In the genomic region with DNA sequence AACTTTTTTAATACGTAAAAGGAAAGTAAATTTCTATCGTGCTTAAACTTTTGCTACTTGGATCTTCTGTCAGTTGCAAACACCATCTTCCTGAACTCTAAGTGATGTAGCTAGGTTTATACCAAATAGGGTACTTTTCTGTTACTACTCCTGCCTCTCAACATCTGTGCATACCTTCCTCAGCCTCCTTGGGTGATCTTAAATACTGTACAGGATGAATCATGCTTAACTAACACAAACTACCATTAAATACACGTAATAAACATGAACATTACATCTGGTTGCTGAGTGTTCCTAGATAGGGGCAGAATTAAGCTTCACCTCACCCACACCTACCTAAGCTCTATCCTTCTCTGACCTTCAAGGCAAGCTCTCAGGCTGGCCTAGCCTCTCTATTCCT, we compare ENCODE assay signal across 18 cellular contexts.
DNase-seq lines count a peak whose midpoint lies in the region; ATAC-seq and TF ChIP-seq lines count a peak whose summit lies in the region.
"Had no signal": no experiment of that assay in that cellular context is flagged by ENCODE, and none has a peak within 500 bp of the region (broad histone marks: within the 10 kb centered on the region; RNA-seq: fewer than 3 reads in every experiment).

No MANE protein-coding gene starts in this region.

- DNase-seq in AG04449 (ENCODE audit: low read depth, low spot score) (peak; percentile 38), GM23248 (peak; percentile 28), SJSA1 (ENCODE audit: low read depth in 1 of 2, low spot score in 2 of 2) (peak in 1 of 2 experiments; percentile 61), fibroblast of peridontal ligament (ENCODE audit: extremely low read depth) (peak; percentile 33), cerebellar nuclear complex (lab: John Stamatoyannopoulos, UW) (no peak), amygdala (lab: John Stamatoyannopoulos, UW) (no peak)
- DNase-seq in activated naive CD4-positive, alpha-beta T cell treated with anti-CD3 and anti-CD28 coated beads for 36 hours, result no peak
- DNase-seq: 8988T, COR-L47, DMS153, MG63, NCI-H1092, NCI-H146, NCI-H2081, NCI-H510A, NCI-H774, PC-9 had no signal

- H3K27me3 Mint-ChIP-seq in activated naive CD4-positive, alpha-beta T cell treated with anti-CD3 and anti-CD28 coated beads for 36 hours (ENCODE audit: low read depth), result peaks cover 3% of the 10 kb centered on the region

- ATAC-seq in esophagus mucosa, result no peak

- no peaks in the 10 kb centered on the region for H3K9me2 ChIP-seq in GM23248 (ENCODE audit: insufficient read depth)

- no peak overlapping the region for H3K4me2 ChIP-seq in GM23248 (ENCODE audit: unreplicated experiment)
- H3K4me2 ChIP-seq: PC-9 had no signal

- no peaks in the 10 kb centered on the region for H3K36me3 ChIP-seq in GM23248 (ENCODE audit: low read depth)
- H3K36me3 ChIP-seq in SJSA1, result no peaks in the 10 kb centered on the region
- H3K36me3 ChIP-seq: MG63 had no signal

- no peaks in the 10 kb centered on the region for H3K79me2 ChIP-seq in GM23248 (ENCODE audit: insufficient read depth)

- WGBS in GM23248 (ENCODE audit: low coverage in 1 of 2, low lambda C conversion rate in 2 of 2, missing lambda C conversion rate in 2 of 2), 2 experiments, result 85 to 86% methylated on average over 3 of the region's 3 CpGs

- POLR2A ChIA-PET in AG04449 (lab: Yijun Ruan, JAX), result interaction anchor here (1.0 kb wide), 1 partner anchor 116 kb away, joined by 3 read pairs; no protein-coding TSS in a partner anchor

- H3K4me1 ChIP-seq in GM23248 (ENCODE audit: insufficient read depth) (no peaks in the 10 kb centered on the region), SJSA1 (replicated peaks) (peaks cover 18% of the 10 kb centered on the region)

- H2AFZ ChIP-seq in GM23248, result no peak overlapping the region
- H2AFZ ChIP-seq: PC-9 had no signal

- H3K27ac ChIP-seq in GM23248 (no peak overlapping the region), SJSA1 (peak overlapping the region; percentile 35)
- H3K27ac ChIP-seq: PC-9 had no signal

- H3K36me3 Mint-ChIP-seq in activated naive CD4-positive, alpha-beta T cell treated with anti-CD3 and anti-CD28 coated beads for 36 hours (ENCODE audit: low read depth), result no peaks in the 10 kb centered on the region

- peaks cover 3% of the 10 kb centered on the region for H3K9me3 Mint-ChIP-seq in activated naive CD4-positive, alpha-beta T cell treated with anti-CD3 and anti-CD28 coated beads for 36 hours

- H4K20me1 ChIP-seq in GM23248 (ENCODE audit: insufficient read depth), result no peaks in the 10 kb centered on the region

- H3K27me3 ChIP-seq in GM23248 (replicated peaks; ENCODE audit: insufficient read depth) (no peaks in the 10 kb centered on the region), SJSA1 (replicated peaks) (no peaks in the 10 kb centered on the region)
- H3K27me3 ChIP-seq: MG63 had no signal

- no peak overlapping the region for H3K4me3 ChIP-seq in AG04449 (ENCODE audit: low read depth, low read length)
- no peak overlapping the region for H3K4me3 ChIP-seq in GM23248
- H3K4me3 ChIP-seq in SJSA1, result no peak overlapping the region
- H3K4me3 ChIP-seq: MG63, PC-9 had no signal

- TF ChIP-seq CTCF in AG04449 (IDR thresholded peaks at IDR 0.05; ENCODE audit: insufficient read depth, low read length, missing control alignments), result no peak

- H3K27ac Mint-ChIP-seq in activated naive CD4-positive, alpha-beta T cell treated with anti-CD3 and anti-CD28 coated beads for 36 hours, result no peak overlapping the region

- no peaks in the 10 kb centered on the region for H3K4me1 Mint-ChIP-seq in activated naive CD4-positive, alpha-beta T cell treated with anti-CD3 and anti-CD28 coated beads for 36 hours (ENCODE audit: low read depth)

- 0 out of 2 replicates have a peak, but pooled peaks cover under 1% of the 10 kb centered on the region for H3F3A ChIP-seq in GM23248 (ENCODE audit: insufficient read depth)

- no peaks in the 10 kb centered on the region for H3K9me3 ChIP-seq in GM23248 (ENCODE audit: low read depth)
- H3K9me3 ChIP-seq in SJSA1 (replicated peaks), result no peaks in the 10 kb centered on the region
- H3K9me3 ChIP-seq: MG63 had no signal

- H3K4me3 Mint-ChIP-seq in activated naive CD4-positive, alpha-beta T cell treated with anti-CD3 and anti-CD28 coated beads for 36 hours, result no peak overlapping the region

- CTCF ChIA-PET in AG04449 (lab: Yijun Ruan, JAX), result no interaction called here
- CTCF ChIA-PET in activated naive CD4-positive, alpha-beta T cell treated with anti-CD3 and anti-CD28 coated beads for 36 hours (lab: Charles Lee), result no interaction called here

- in situ Hi-C loops in GM23248 (cut with MboI), result no loop called here

- H3K9ac ChIP-seq in GM23248, result no peak overlapping the region

- intact Hi-C loops in activated naive CD4-positive, alpha-beta T cell treated with anti-CD3 and anti-CD28 coated beads for 36 hours (cut with micrococcal nuclease), result no loop called here

Comparison
In these comparisons a context has a peak if more than half of its experiments do, and no peak if none do; other contexts are left out.
1. DNase-seq: peak in AG04449 (single experiment), GM23248 (single experiment) and fibroblast of peridontal ligament (single experiment); none in cerebellar nuclear complex (0 of 2), activated naive CD4-positive, alpha-beta T cell treated with anti-CD3 and anti-CD28 coated beads for 36 hours (single experiment) and amygdala (0 of 56).